Comparison of ENCODE assay signal across 18 cellular contexts in the genomic region with DNA sequence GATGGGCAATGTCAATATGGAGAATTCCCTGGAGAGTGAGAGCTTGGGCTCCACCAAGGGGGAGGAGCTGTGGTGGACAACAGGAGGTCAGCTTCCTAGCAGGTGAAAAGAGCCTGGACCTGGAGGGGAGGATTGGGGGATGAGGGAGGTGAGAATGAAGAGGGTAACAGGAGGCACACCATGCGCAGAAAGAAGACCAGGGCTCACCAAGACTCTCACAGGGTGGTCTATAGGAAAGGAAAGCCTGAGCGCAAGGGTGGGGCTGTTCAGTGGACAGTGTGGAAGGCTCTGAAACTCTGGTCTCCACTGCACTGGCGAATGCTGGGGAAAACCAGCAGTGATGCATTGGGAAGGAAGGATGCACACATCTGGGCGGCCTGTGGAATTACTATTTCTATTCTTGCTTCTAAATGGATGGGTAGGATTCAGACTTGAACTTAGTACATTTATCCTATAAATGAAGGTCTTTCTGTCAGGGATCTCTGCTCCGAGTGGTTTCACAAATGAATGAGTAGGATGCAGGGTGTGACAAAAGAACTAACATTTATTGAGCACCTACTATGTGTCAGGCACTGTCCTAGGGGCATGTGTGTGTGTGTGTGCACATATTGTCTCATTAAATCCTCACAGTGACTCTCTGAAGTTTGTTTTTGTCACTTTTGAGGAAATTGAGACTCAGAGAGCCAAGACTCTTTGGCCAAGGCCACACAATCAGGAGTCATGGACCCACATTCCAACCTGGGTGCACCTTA.
A peak's percentile ranks its signal among the peaks of the same experiment; 100 is the strongest.
DNase-seq lines count a peak whose midpoint lies in the region; ATAC-seq, FAIRE-seq and TF ChIP-seq lines count a peak whose summit lies in the region.
"Had no signal": no experiment of that assay in that cellular context is flagged by ENCODE, and none has a peak within 500 bp of the region (broad histone marks: within the 10 kb centered on the region; RNA-seq: fewer than 3 reads in every experiment).

No MANE protein-coding gene starts in this region.

- H2AFZ ChIP-seq in H9 (ENCODE audit: low read length) (no peak overlapping the region), K562 (ENCODE audit: low read depth, low read length) (0 out of 2 replicates have a peak overlapping the region, but pooled peaks have one; percentile 71)
- H2AFZ ChIP-seq: hepatocyte had no signal

- no peaks in the 10 kb centered on the region for H3K36me3 ChIP-seq in K562 (ENCODE audit: control insufficient read depth, insufficient read depth, low read length)
- H3K36me3 ChIP-seq: lower lobe of right lung had no signal

- POLR2A ChIA-PET in K562 (lab: Yijun Ruan, JAX) = interaction anchor here (0.8 to 1.6 kb wide), 4 partner anchors 12 to 358 kb away, joined by 3 to 8 read pairs (median 4); no protein-coding TSS in a partner anchor
- POLR2A ChIA-PET in naive thymus-derived CD8-positive, alpha-beta T cell (lab: Charles Lee) = interaction anchor here (0.6 kb wide), 3 partner anchors 113 to 871 kb away, joined by 3 to 4 read pairs (median 3); no protein-coding TSS in a partner anchor

- no peak overlapping the region for H3T11ph ChIP-seq in H9 (ENCODE audit: low read length)

- TF ChIP-seq EP300 in K562 (IDR thresholded peaks at IDR 0.05; ENCODE audit: low read length) = no peak

- no peak overlapping the region for H3K14ac ChIP-seq in H9 (ENCODE audit: insufficient read depth, low read length)

- H3K9ac ChIP-seq in H9 (ENCODE audit: extremely low read depth, insufficient read length, low read length) = no peak overlapping the region
- no peak overlapping the region for H3K9ac ChIP-seq in K562 (ENCODE audit: insufficient read depth in 1 of 2, low read depth in 2 of 2, low read length in 2 of 2)

- H3K27ac Mint-ChIP-seq in H9 = no peak overlapping the region
- peak overlapping the region in 6 of 10 donors; percentile 26 to 70 (median 58) for H3K27ac Mint-ChIP-seq in naive thymus-derived CD8-positive, alpha-beta T cell

- H3K4me3 Mint-ChIP-seq in H9 = no peak overlapping the region
- H3K4me3 Mint-ChIP-seq in naive thymus-derived CD8-positive, alpha-beta T cell = peak overlapping the region in 2 of 10 donors; percentile 28 to 41
- H3K4me3 Mint-ChIP-seq: activated naive CD4-positive, alpha-beta T cell treated with anti-CD3 and anti-CD28 coated beads, Interleukin-2, amount 10 ng/mL, durations not matched to agents 7 days and 5 days had no signal

- DNase-seq in NCI-H146 (lab: John Stamatoyannopoulos, UW) = peak; percentile 35
- DNase-seq in NCI-H146 treated with DMSO at 0.1 percent for 48 hours (lab: John Stamatoyannopoulos, UW; ENCODE audit: unreplicated experiment) = no peak
- DNase-seq in H9 = peak; percentile 10
- DNase-seq in K562 (ENCODE audit: extremely low read depth in 1 of 4, low spot score in 3 of 4) = no peak
- DNase-seq in naive thymus-derived CD8-positive, alpha-beta T cell = no peak
- no peak for DNase-seq in SHP77 (lab: John Stamatoyannopoulos, UW)
- DNase-seq: C1 segment of cervical spinal cord, MM.1S, NCI-H1436 treated with DMSO at 0.1 percent for 48 hours had no signal

- H2BK5ac ChIP-seq in H9 (ENCODE audit: insufficient read length, low read length) = no peak overlapping the region

- in situ Hi-C loops in K562 (cut with MboI) = no loop called here

- H4K91ac ChIP-seq in H9 (ENCODE audit: insufficient read length, low read depth, low read length) = no peak overlapping the region

- H3K27ac ChIP-seq in H9 (ENCODE audit: insufficient read length, low read depth, low read length) = no peak overlapping the region
- H3K27ac ChIP-seq in K562 (ENCODE audit: extremely low read depth, low read depth, low read length) = no peak overlapping the region; the same call in 2 of the 3 replicates
- H3K27ac ChIP-seq: 22Rv1, hepatocyte, HL-60, lower lobe of right lung had no signal

- H2BK20ac ChIP-seq in H9 (ENCODE audit: low read depth, low read length, poor library complexity, severe bottlenecking) = no peak overlapping the region

- H4K5ac ChIP-seq in H9 (ENCODE audit: insufficient read length, low read depth, low read length) = no peak overlapping the region

- H3K4me1 ChIP-seq in H9 (ENCODE audit: insufficient read depth, low read length) (peaks cover 8% of the 10 kb centered on the region; the same call in 1 of the 2 replicates), K562 (replicated peaks in 1 of 2; ENCODE audit: control insufficient read depth in 2 of 2, insufficient read depth in 2 of 2, low read length in 2 of 2) (peaks cover 5 to 8% of the 10 kb centered on the region in 2 experiments; a peak in 4 of 5 replicates)

- H3K4me1 Mint-ChIP-seq in H9 = peaks cover 23 to 42% of the 10 kb centered on the region in 2 experiments
- peaks cover 21 to 64% (median 41%) of the 10 kb centered on the region in 4 donors for H3K4me1 Mint-ChIP-seq in naive thymus-derived CD8-positive, alpha-beta T cell

- H4K20me1 ChIP-seq in H9 (ENCODE audit: control insufficient read depth, insufficient read depth, insufficient read length) (no peaks in the 10 kb centered on the region), K562 (replicated peaks; ENCODE audit: control insufficient read depth, insufficient read depth, low read length) (no peaks in the 10 kb centered on the region)

- H2BK15ac ChIP-seq in H9 (ENCODE audit: low read depth, low read length) = no peak overlapping the region

- peaks cover 6 to 10% (median 8%) of the 10 kb centered on the region in 3 experiments for H3K36me3 Mint-ChIP-seq in H9 (ENCODE audit: insufficient read depth in 1 of 3, low read depth in 3 of 3)
- H3K36me3 Mint-ChIP-seq in naive thymus-derived CD8-positive, alpha-beta T cell = no peaks in the 10 kb centered on the region

- no peak overlapping the region for H3K4me2 ChIP-seq in H9 (ENCODE audit: insufficient read depth, insufficient read length, low read length)
- H3K4me2 ChIP-seq in K562 (ENCODE audit: insufficient read depth, low read length) = peak overlapping the region; percentile 68
- H3K4me2 ChIP-seq: hepatocyte had no signal

- H3K9me3 ChIP-seq in H9 (ENCODE audit: control insufficient read depth, low read depth, low read length) (no peaks in the 10 kb centered on the region), K562 (replicated peaks; ENCODE audit: control insufficient read depth, insufficient read depth, low read depth, low read length) (peaks cover 6% of the 10 kb centered on the region)
- H3K9me3 ChIP-seq: lower lobe of right lung had no signal

- no peak overlapping the region for H2AK5ac ChIP-seq in H9 (ENCODE audit: insufficient read length, low read length)

- H3K79me2 ChIP-seq in H9 (ENCODE audit: insufficient read depth, low read length) = no peaks in the 10 kb centered on the region
- H3K79me2 ChIP-seq in K562 (ENCODE audit: control insufficient read depth, insufficient read depth, low read length) = no peaks in the 10 kb centered on the region
- H3K79me2 ChIP-seq: hepatocyte had no signal

- intact Hi-C loops in K562 (cut with micrococcal nuclease) = no loop called here

- TF ChIP-seq CTCF in H9 (conservative IDR thresholded peaks at IDR 0.05) (no peak), K562 (IDR thresholded peaks at IDR 0.05 in 2 of 3, conservative IDR thresholded peaks at IDR 0.05 in 1 of 3; ENCODE audit: insufficient read depth in 2 of 3, low read depth in 1 of 3, low read length in 3 of 3) (no peak)

- H3K27me3 ChIP-seq in H9 (ENCODE audit: insufficient read depth, low read length) (no peaks in the 10 kb centered on the region; the same call in 1 of the 2 replicates), K562 (ENCODE audit: control insufficient read depth in 2 of 2, insufficient read depth in 2 of 2, low read length in 2 of 2) (peaks cover 2 to 14% of the 10 kb centered on the region in 2 experiments; a peak in 3 of 5 replicates)
- H3K27me3 ChIP-seq: hepatocyte had no signal

- H3K4ac ChIP-seq in H9 (ENCODE audit: low read depth, low read length) = no peak overlapping the region

- no peak overlapping the region for H3K23ac ChIP-seq in H9 (ENCODE audit: insufficient read length, low read depth, low read length)

- H3K56ac ChIP-seq in H9 (ENCODE audit: insufficient read length, low read depth, low read length) = no peak overlapping the region

- H3K27me3 Mint-ChIP-seq in H9 (ENCODE audit: low read depth) = peaks cover 63% of the 10 kb centered on the region
- no peaks in the 10 kb centered on the region for H3K27me3 Mint-ChIP-seq in naive thymus-derived CD8-positive, alpha-beta T cell

- no peak overlapping the region for H2BK12ac ChIP-seq in H9 (ENCODE audit: insufficient read length, low read depth, low read length)

- no peaks in the 10 kb centered on the region for H3K9me1 ChIP-seq in K562 (ENCODE audit: control insufficient read depth, insufficient read depth, low read length)

- peaks cover 7 to 14% of the 10 kb centered on the region in 2 experiments for H3K9me3 Mint-ChIP-seq in H9
- H3K9me3 Mint-ChIP-seq in naive thymus-derived CD8-positive, alpha-beta T cell = peaks cover 0 to 7% (median 0%) of the 10 kb centered on the region in 9 donors

- WGBS in H9 (ENCODE audit: extremely low coverage, insufficient read length, low lambda C conversion rate) = no CpG with 5 or more reads among the region's 5 CpGs
- 31% methylated on average over 5 of the region's 5 CpGs for WGBS in K562 (ENCODE audit: insufficient coverage, low coverage, missing lambda C conversion rate)

- BruUV-seq in K562 (replicated peaks; lab: Mats Ljungman, UMichigan) = no TSS peak

- CTCF ChIA-PET in K562 (lab: Yijun Ruan, JAX; ENCODE audit: low intra/inter-chr PET ratio) = no interaction called here

- H3K79me1 ChIP-seq in H9 (ENCODE audit: insufficient read depth, low read depth, low read length, poor library complexity, severe bottlenecking) = no peaks in the 10 kb centered on the region

- H2BK120ac ChIP-seq in H9 (ENCODE audit: low read depth, low read length, poor library complexity, severe bottlenecking) = no peak overlapping the region

- TF ChIP-seq POLR2A in K562 (conservative IDR thresholded peaks at IDR 0.05) = no peak

- H3K4me3 ChIP-seq in K562 = no peak overlapping the region
- H3K4me3 ChIP-seq: hepatocyte, lower lobe of right lung had no signal

- FAIRE-seq in K562 (lab: Jason Lieb, UNC) = no peak
- FAIRE-seq: urothelium cell line had no signal

- H3K23me2 ChIP-seq in H9 (ENCODE audit: insufficient read length, low read depth, low read length, poor library complexity, severe bottlenecking) = no peaks in the 10 kb centered on the region

- H3K18ac ChIP-seq in H9 (ENCODE audit: insufficient read length, low read depth, low read length) = no peak overlapping the region

- no peak for TF ChIP-seq RAD21 in K562 (CRISPR knock-in tag; conservative IDR thresholded peaks at IDR 0.05 in 1 of 2, IDR thresholded peaks at IDR 0.05 in 1 of 2)

- ATAC-seq in K562 = no peak
- ATAC-seq in naive thymus-derived CD8-positive, alpha-beta T cell = no peak
- ATAC-seq in GM19455 (IDR thresholded peaks at IDR 0.05; ENCODE audit: unreplicated experiment) = no peak
- no peak for ATAC-seq in GM21515 (IDR thresholded peaks at IDR 0.05; ENCODE audit: unreplicated experiment)
- ATAC-seq: SK-N-SH treated with all-trans-retinoic acid at 6 μM for 48 hours had no signal

- H4K8ac ChIP-seq in H9 (replicated peaks; ENCODE audit: insufficient read length, low read depth, low read length) = no peak overlapping the region

TF ChIP-seq in K562, 482 proteins besides CTCF, POLR2A, EP300 and RAD21 (continues in another document):
- 0 out of 2 replicates have a peak, but pooled peaks have one; percentile 5 for TF ChIP-seq ETV5 (CRISPR knock-in tag; IDR thresholded peaks at IDR 0.05; ENCODE audit: low read depth)

Comparison
In these comparisons a context has a peak if more than half of its experiments do, and no peak if none do; other contexts are left out.
1. DNase-seq: peak in NCI-H146 (single experiment) and H9 (single experiment); none in NCI-H146 treated with DMSO at 0.1 percent for 48 hours (single experiment), K562 (0 of 4), naive thymus-derived CD8-positive, alpha-beta T cell (0 of 10) and SHP77 (0 of 2).
2. H3K27ac Mint-ChIP-seq: peak in naive thymus-derived CD8-positive, alpha-beta T cell (6 of 10); none in H9 (0 of 3).